In the genomic region with DNA sequence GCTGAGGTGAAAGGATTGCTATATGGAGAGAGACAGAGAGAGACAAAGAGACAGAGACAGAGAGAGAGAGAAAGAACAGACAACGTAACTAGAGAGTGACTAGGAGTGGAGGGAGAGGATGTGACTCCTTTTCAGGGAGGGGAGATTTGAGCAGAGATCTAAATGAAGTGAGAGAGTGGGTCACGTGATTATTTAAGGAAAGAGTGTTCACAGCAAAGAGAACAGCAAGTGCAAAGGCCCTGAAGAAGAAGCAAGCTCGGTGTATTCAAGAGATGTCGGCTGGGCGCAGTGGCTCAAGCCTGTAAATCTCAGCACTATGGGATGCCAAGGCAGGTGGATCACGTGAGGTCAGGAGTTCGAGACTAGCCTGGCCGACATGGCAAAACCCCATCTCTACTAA, we compare ENCODE assay signal across 25 cellular contexts. TPM values are rescaled to one million over a fixed set of nuclear protein-coding genes. Genes with fewer than 3 reads are reported as not detected.
DNase-seq lines count a peak whose midpoint lies in the region; ATAC-seq, FAIRE-seq and TF ChIP-seq lines count a peak whose summit lies in the region.
"Had no signal": no experiment of that assay in that cellular context is flagged by ENCODE, and none has a peak within 500 bp of the region (broad histone marks: within the 10 kb centered on the region; RNA-seq: fewer than 3 reads in every experiment).

No MANE protein-coding gene starts in this region.

- RAD21 ChIA-PET in GM12878 (lab: Charles Lee; ENCODE audit: unreplicated experiment) = no interaction called here

- intact Hi-C loops in Caco-2 (cut with micrococcal nuclease; ENCODE audit: unreplicated experiment) (no loop called here), GM12878 (cut with micrococcal nuclease; ENCODE audit: unreplicated experiment) (no loop called here)

- ATAC-seq in GM12878 (no peak), HG02623 (IDR thresholded peaks at IDR 0.05; ENCODE audit: unreplicated experiment) (no peak)

- H3K36me3 ChIP-seq in Caco-2 (ENCODE audit: control insufficient read depth, insufficient read depth, low read length) (no peaks in the 10 kb centered on the region), HEK293 (ENCODE audit: control insufficient read depth in 2 of 2, insufficient read depth in 1 of 2, low read length in 2 of 2) (no peaks in the 10 kb centered on the region), GM12878 (ENCODE audit: control insufficient read depth in 2 of 2, insufficient read depth in 2 of 2, low read length in 1 of 2) (no peaks in the 10 kb centered on the region), tibial nerve (no peaks in the 10 kb centered on the region)
- H3K36me3 ChIP-seq: BE2C, BLaER1 had no signal

- in situ Hi-C loops in GM12878 (cut with MboI) = no loop called here

- H3K27ac ChIP-seq in HEK293 (ENCODE audit: extremely low read depth, low read depth, low read length) (no peak overlapping the region), GM12878 (ENCODE audit: control insufficient read depth, insufficient read depth) (no peak overlapping the region), tibial nerve (no peak overlapping the region)
- H3K27ac ChIP-seq: BLaER1 had no signal

- WGBS in GM12878 (ENCODE audit: insufficient coverage, insufficient replicate concordance, low lambda C conversion rate, missing lambda C conversion rate) = 70% methylated on average over 8 of the region's 8 CpGs
- 92 to 93% methylated on average over 8 of the region's 8 CpGs for WGBS in tibial nerve, 2 donors

- no peak for TF ChIP-seq CTCF in Caco-2 (IDR thresholded peaks at IDR 0.05; ENCODE audit: insufficient read depth in 1 of 2, low read depth in 1 of 2, low read length in 1 of 2, severe bottlenecking in 1 of 2, unreplicated experiment in 1 of 2)
- TF ChIP-seq CTCF in HEK293 (tag by site-specific recombination; IDR thresholded peaks at IDR 0.05) = no peak
- TF ChIP-seq CTCF in GM12878 (IDR thresholded peaks at IDR 0.05 in 2 of 3, conservative IDR thresholded peaks at IDR 0.05 in 1 of 3; ENCODE audit: control insufficient read depth in 2 of 3, extremely low read depth in 1 of 3, insufficient read depth in 1 of 3, low read depth in 3 of 3, low read length in 3 of 3) = no peak
- no peak for TF ChIP-seq CTCF in progenitor cell of endocrine pancreas (IDR thresholded peaks at IDR 0.05; ENCODE audit: unreplicated experiment)
- no peak for TF ChIP-seq CTCF in tibial nerve (IDR thresholded peaks at IDR 0.05)

- TF ChIP-seq EP300 in GM12878 (IDR thresholded peaks at IDR 0.05; ENCODE audit: borderline replicate concordance in 1 of 2, control insufficient read depth in 1 of 2, low read depth in 2 of 2, low read length in 2 of 2) (no peak), tibial nerve (IDR thresholded peaks at IDR 0.05) (no peak)

- SMC1A ChIA-PET in GM12878 (lab: Charles Lee; ENCODE audit: uncharacterized antibody, unreplicated experiment) = interaction anchor here (0.6 kb wide), 1 partner anchor 227 kb away, joined by 3 read pairs; no protein-coding TSS in a partner anchor

- H3K9me3 Mint-ChIP-seq in Caco-2 (ENCODE audit: unreplicated experiment) (peaks cover 10% of the 10 kb centered on the region), progenitor cell of endocrine pancreas (ENCODE audit: low read depth) (no peaks in the 10 kb centered on the region)
- H3K9me3 Mint-ChIP-seq: CD14-positive monocyte; CD8-positive, alpha-beta memory T cell had no signal

- H3K27me3 Mint-ChIP-seq in Caco-2 (ENCODE audit: insufficient read depth, unreplicated experiment) (no peaks in the 10 kb centered on the region), progenitor cell of endocrine pancreas (no peaks in the 10 kb centered on the region)

- H3K9ac ChIP-seq in GM12878 (ENCODE audit: control insufficient read depth, insufficient read depth, low read length) = no peak overlapping the region
- H3K9ac ChIP-seq: BLaER1 had no signal

- CTCF ChIA-PET in Caco-2 (lab: Charles Lee) (interaction anchor here (0.6 kb wide), 1 partner anchor 101 kb away, joined by 3 read pairs; no protein-coding TSS in a partner anchor), HEK293 (lab: Yijun Ruan, JAX) (no interaction called here), GM12878 (lab: Yijun Ruan, JAX) (no interaction called here)

- DNase-seq in Caco-2 (no peak), GM12878 (ENCODE audit: low read depth, low spot score) (no peak), progenitor cell of endocrine pancreas (ENCODE audit: low spot score, unreplicated experiment) (no peak), NCI-H2029 (lab: John Stamatoyannopoulos, UW) (no peak), tibial nerve (ENCODE audit: low spot score in 2 of 2) (no peak)
- DNase-seq: 8988T; ACHN; BE2C; C1 segment of cervical spinal cord; Calu3; CD4-positive, alpha-beta memory T cell; CD4-positive, CD25-positive, alpha-beta regulatory T cell; CD8-positive, alpha-beta memory T cell; COR-L47; DMS79 treated with DMSO at 0.1 percent for 48 hours; GF-D8 had no signal

- H3K4me3 Mint-ChIP-seq in Caco-2 (ENCODE audit: unreplicated experiment) = no peak overlapping the region
- H3K4me3 Mint-ChIP-seq in progenitor cell of endocrine pancreas (ENCODE audit: low read depth) = no peak overlapping the region
- H3K4me3 Mint-ChIP-seq: CD14-positive monocyte; CD4-positive, alpha-beta memory T cell; CD4-positive, CD25-positive, alpha-beta regulatory T cell; CD8-positive, alpha-beta memory T cell had no signal

- H3K9me3 ChIP-seq in Caco-2 (no peaks in the 10 kb centered on the region), HEK293 (ENCODE audit: control insufficient read depth, insufficient read depth, low read depth, low read length) (no peaks in the 10 kb centered on the region), GM12878 (replicated peaks; ENCODE audit: control insufficient read depth, insufficient read depth, low read length) (no peaks in the 10 kb centered on the region), tibial nerve (no peaks in the 10 kb centered on the region)
- H3K9me3 ChIP-seq: BE2C, BLaER1 had no signal

- H3K4me1 Mint-ChIP-seq in Caco-2 (ENCODE audit: low read depth, unreplicated experiment) = peaks cover 42% of the 10 kb centered on the region
- peaks cover 10% of the 10 kb centered on the region for H3K4me1 Mint-ChIP-seq in progenitor cell of endocrine pancreas (ENCODE audit: low read depth)
- H3K4me1 Mint-ChIP-seq: CD14-positive monocyte; CD4-positive, CD25-positive, alpha-beta regulatory T cell; CD8-positive, alpha-beta memory T cell had no signal

- H3K27me3 ChIP-seq in Caco-2 (replicated peaks; ENCODE audit: control insufficient read depth, insufficient read depth, low read length) (no peaks in the 10 kb centered on the region), GM12878 (replicated peaks in 1 of 2; ENCODE audit: control insufficient read depth in 2 of 2, insufficient read depth in 2 of 2, low read length in 1 of 2) (no peaks in the 10 kb centered on the region; a peak in 1 of 4 replicates), tibial nerve (no peaks in the 10 kb centered on the region)
- H3K27me3 ChIP-seq: BE2C, BLaER1 had no signal

- H3K4me1 ChIP-seq in Caco-2 (peaks cover 36% of the 10 kb centered on the region), HEK293 (ENCODE audit: control insufficient read depth, insufficient read depth, low read length) (peaks cover 4% of the 10 kb centered on the region; the same call in 1 of the 2 replicates), GM12878 (ENCODE audit: control insufficient read depth, insufficient read depth, low read length) (no peaks in the 10 kb centered on the region), tibial nerve (no peaks in the 10 kb centered on the region)
- H3K4me1 ChIP-seq: BE2C, BLaER1 had no signal

- no peaks in the 10 kb centered on the region for H3K79me2 ChIP-seq in GM12878 (ENCODE audit: control insufficient read depth, insufficient read depth, low read length)

- H2AFZ ChIP-seq in GM12878 (ENCODE audit: control insufficient read depth, low read depth, low read length) = no peak overlapping the region

- FAIRE-seq in GM12878 (lab: Jason Lieb, UNC) = no peak
- FAIRE-seq: A204.1, D721Med, G401.6, GM12892, GM18507 had no signal

- H3K4me3 ChIP-seq in Caco-2 (ENCODE audit: low read depth, low read length) (no peak overlapping the region), HEK293 (ENCODE audit: low read depth, low read length) (no peak overlapping the region), GM12878 (no peak overlapping the region), tibial nerve (no peak overlapping the region)
- H3K4me3 ChIP-seq: BLaER1 had no signal

- TF ChIP-seq POLR2A in GM12878 (IDR thresholded peaks at IDR 0.05; ENCODE audit: low read depth, low read length) (no peak), tibial nerve (IDR thresholded peaks at IDR 0.05) (no peak)

- no peaks in the 10 kb centered on the region for H3K36me3 Mint-ChIP-seq in Caco-2 (ENCODE audit: insufficient read depth, unreplicated experiment)
- H3K36me3 Mint-ChIP-seq in progenitor cell of endocrine pancreas (ENCODE audit: insufficient read depth) = no peaks in the 10 kb centered on the region
- H3K36me3 Mint-ChIP-seq: CD14-positive monocyte; CD4-positive, alpha-beta memory T cell; CD4-positive, CD25-positive, alpha-beta regulatory T cell; CD8-positive, alpha-beta memory T cell had no signal

- no peaks in the 10 kb centered on the region; the same call in 1 of the 2 replicates for H4K20me1 ChIP-seq in GM12878 (ENCODE audit: control insufficient read depth, insufficient read depth)
- H4K20me1 ChIP-seq: BLaER1 had no signal

- TF ChIP-seq RAD21 in GM12878 (IDR thresholded peaks at IDR 0.05; ENCODE audit: insufficient read depth, low read depth, low read length) = no peak

- no peak overlapping the region for H3K4me2 ChIP-seq in GM12878 (ENCODE audit: control insufficient read depth, insufficient read depth)
- H3K4me2 ChIP-seq: BLaER1 had no signal

- no TSS peak for BruUV-seq in Caco-2 (replicated peaks; lab: Mats Ljungman, UMichigan)
- BruUV-seq in GM12878 (replicated peaks; lab: Mats Ljungman, UMichigan) = no TSS peak

- POLR2A ChIA-PET in Caco-2 (lab: Charles Lee) (interaction anchor here (0.7 kb wide), 1 partner anchor 247 kb away, joined by 10 read pairs; a partner anchor contains a TSS), HEK293 (lab: Yijun Ruan, JAX) (interaction anchor here (0.7 kb wide), 1 partner anchor 17 kb away, joined by 8 read pairs; no protein-coding TSS in a partner anchor), GM12878 (lab: Charles Lee) (no interaction called here)

- H3K27ac Mint-ChIP-seq in Caco-2 (ENCODE audit: unreplicated experiment) (peak overlapping the region; percentile 5), progenitor cell of endocrine pancreas (peak overlapping the region; percentile 9)
- H3K27ac Mint-ChIP-seq: CD14-positive monocyte; CD4-positive, CD25-positive, alpha-beta regulatory T cell; CD8-positive, alpha-beta memory T cell had no signal

RNA-seq across cellular contexts. Expression of a gene that starts 40.9 kb away (rescaled TPM):
- total RNA-seq in Caco-2 (2022) = 392 and 403 TPM in 2 replicates
- total RNA-seq in GM12878 (2013; cell fraction: nucleolus; rRNA removed) = 151 and 155 TPM in 2 replicates
- 91.5 and 101 TPM in 2 replicates for total RNA-seq in GM12878 (2014; rRNA removed)
- total RNA-seq in GM12878 (2014; rRNA removed; fragmentation: Illumina TruSeq; extraction: Trizol) = 84.9 and 85.4 TPM in 2 replicates
- 104 and 109 TPM in 2 replicates for total RNA-seq in GM12878 (2021)
- 35.5 TPM for polyA plus RNA-seq in GM12878 (2011; ENCODE audit: low read depth)
- 24.5 and 32.6 TPM in 2 replicates for polyA plus RNA-seq in GM12878 (2011; rRNA removed)
- 50.4 and 52.3 TPM in 2 replicates for polyA plus RNA-seq in GM12878 (2011; cell fraction: cytosol; rRNA removed)
- 46.6 and 67.1 TPM in 2 replicates for polyA plus RNA-seq in GM12878 (2011; cell fraction: nucleus; rRNA removed)
- 53.1 and 54.1 TPM in 2 replicates for polyA plus RNA-seq in GM12878 (2012)
- polyA plus RNA-seq in GM12878 (2014; fragmentation: Illumina TruSeq; extraction: Trizol) = 85.3 and 88.3 TPM in 2 replicates
- 10 to 100 TPM; 48.7 to 53.3 TPM for polyA plus RNA-seq in GM12878 (2014; fragmentation: Nextera tagmentation; extraction: Ambion mirVana)
- polyA plus RNA-seq in GM12878 (2014; rRNA removed) = 62.1 and 65.5 TPM in 2 replicates
- polyA plus RNA-seq in GM12878 (2016; fragmentation: Nextera tagmentation; extraction: Ambion mirVana) = 10 to 100 TPM; 47.5 to 47.8 TPM
- polyA minus RNA-seq in GM12878 (2011; rRNA and poly(A)+ RNA removed) = 41.9 and 53.4 TPM in 2 replicates
- polyA minus RNA-seq in GM12878 (2011; cell fraction: cytosol; rRNA and poly(A)+ RNA removed) = 46.5 and 59.8 TPM in 2 replicates
- 19.9 and 35.6 TPM in 2 replicates for polyA minus RNA-seq in GM12878 (2011; cell fraction: nucleus; rRNA and poly(A)+ RNA removed)
- 384 and 394 TPM in 2 replicates for total RNA-seq in progenitor cell of endocrine pancreas
- total RNA-seq in tibial nerve = 100 to 1,000 TPM; 292 to 447 (median 321) TPM
